1 cellular context compared by ENCODE assay signal in genomic region chr6:44034391-44034861, GRCh38.
A peak's percentile ranks its signal among the peaks of the same experiment; 100 is the strongest.
TF ChIP-seq lines count a peak whose summit lies in the region.

No MANE protein-coding gene starts in this region.

TF ChIP-seq in HCT116, 20 proteins besides CTCF, POLR2A, EP300 and RAD21 (continued from another document):
- TF ChIP-seq REST (IDR thresholded peaks at IDR 0.05; ENCODE audit: low read depth) (no peak), CEBPB (IDR thresholded peaks at IDR 0.05; ENCODE audit: low read depth) (no peak), CBX3 (IDR thresholded peaks at IDR 0.05; ENCODE audit: low read depth) (no peak), FOSL1 (IDR thresholded peaks at IDR 0.05; ENCODE audit: low read depth) (no peak), ELF1 (IDR thresholded peaks at IDR 0.05; ENCODE audit: borderline replicate concordance, low read depth) (no peak), POLR2AphosphoS5 (IDR thresholded peaks at IDR 0.05; ENCODE audit: low read depth, low read length) (peak; percentile 41; the same call in 1 of the 2 replicates)
TF ChIP-seq in HCT116: peak in this region for 2.
